In the genomic region with DNA sequence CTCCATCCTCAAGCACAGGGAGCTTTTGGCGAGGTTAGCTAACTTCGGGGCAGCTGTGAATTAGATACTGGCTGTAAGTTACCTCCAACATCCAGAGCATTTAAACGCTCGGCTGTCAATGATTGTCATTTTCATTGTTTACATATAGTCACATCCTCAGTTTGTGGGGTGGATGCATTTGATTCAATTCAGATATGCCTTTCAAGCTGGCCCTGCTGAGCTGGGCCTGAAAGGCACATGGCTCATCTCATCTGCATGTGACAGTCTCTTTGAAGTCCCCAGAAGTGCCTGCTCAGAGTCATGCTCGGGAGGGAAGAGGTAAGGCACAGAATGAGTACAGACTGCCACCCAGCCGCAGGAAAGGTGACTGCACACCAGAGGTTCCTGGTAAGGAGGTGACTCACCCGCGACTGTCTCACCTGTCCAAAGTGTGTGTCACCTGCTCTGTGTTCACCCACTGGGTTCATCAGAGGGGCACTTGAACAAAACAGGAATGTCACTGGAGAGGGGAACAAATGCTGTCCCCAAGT, we compare ENCODE assay signal across 8 cellular contexts.
A peak's percentile ranks its signal among the peaks of the same experiment; 100 is the strongest.
DNase-seq lines count a peak whose midpoint lies in the region; ATAC-seq lines count a peak whose summit lies in the region.
"Not testable (repeated sequence)": the region's sequence is repeated elsewhere in the genome, so short reads cannot be mapped to it uniquely, and the experiment has no call there.

No MANE protein-coding gene starts in this region.

- not testable (repeated sequence) for H3K36me3 ChIP-seq in trophoblast cell (ENCODE audit: control insufficient read depth in 1 of 2, insufficient read depth in 2 of 2, low read length in 2 of 2)

- peaks cover 21% of the 10 kb centered on the region for H3K36me3 Mint-ChIP-seq in T-helper 2 cell treated with Interferon-gamma antibody and Interleukin-4, amounts not matched to agents 5 μg/mL and 100 μg/mL, for 36 hours (ENCODE audit: low read depth)

- not testable (repeated sequence) for H4K91ac ChIP-seq in trophoblast cell (ENCODE audit: low read depth, low read length)

- not testable (repeated sequence) for H3K4me3 ChIP-seq in trophoblast cell (ENCODE audit: low read depth, low read length)

- H3K27me3 ChIP-seq in trophoblast cell (ENCODE audit: insufficient read depth, low read length): not testable (repeated sequence)

- DNase-seq in T-helper 2 cell treated with Interferon-gamma antibody and Interleukin-4, amounts not matched to agents 5 μg/mL and 100 μg/mL, for 36 hours (ENCODE audit: low spot score): peak; percentile 78
- DNase-seq in activated T-helper 1 cell treated with Interleukin-2 at 50 U/mL for 16 hours (ENCODE audit: low read depth) (peak; percentile 37), trophoblast cell (peak; percentile 72 to 78)
- DNase-seq in stimulated activated naive CD8-positive, alpha-beta T cell treated with anti-CD3 and anti-CD28 coated beads, Interleukin-15, amount 100 ng/mL, for 72 hours: peak; percentile 59 to 81

- not testable (repeated sequence) for H2BK120ac ChIP-seq in trophoblast cell (ENCODE audit: insufficient read depth, low read length, poor library complexity)

- WGBS in trophoblast cell (ENCODE audit: extremely low coverage, insufficient coverage, insufficient read length): no CpG with 5 or more reads among the region's 8 CpGs

- not testable (repeated sequence) for H3K4me2 ChIP-seq in trophoblast cell (ENCODE audit: low read length)

- not testable (repeated sequence) for H2BK12ac ChIP-seq in trophoblast cell (ENCODE audit: low read length)

- ATAC-seq in GM18517 (IDR thresholded peaks at IDR 0.05; ENCODE audit: unreplicated experiment) (peak; percentile 37), GM21786 (IDR thresholded peaks at IDR 0.05; ENCODE audit: unreplicated experiment) (peak; percentile 66), HG03378 (IDR thresholded peaks at IDR 0.05; ENCODE audit: unreplicated experiment) (peak; percentile 59), esophagus mucosa (peak; percentile 100)
- ATAC-seq in stimulated activated naive CD8-positive, alpha-beta T cell treated with anti-CD3 and anti-CD28 coated beads, Interleukin-15, amount 100 ng/mL, for 72 hours: peak; percentile 91

- H3K18ac ChIP-seq in trophoblast cell (ENCODE audit: low read length): not testable (repeated sequence)

- H3K9me3 Mint-ChIP-seq in T-helper 2 cell treated with Interferon-gamma antibody and Interleukin-4, amounts not matched to agents 5 μg/mL and 100 μg/mL, for 36 hours; stimulated activated naive CD8-positive, alpha-beta T cell treated with anti-CD3 and anti-CD28 coated beads, Interleukin-15, amount 100 ng/mL, for 72 hours: not testable (repeated sequence)

- H4K8ac ChIP-seq in trophoblast cell (ENCODE audit: low read depth, low read length): not testable (repeated sequence)

- not testable (repeated sequence) for H4K12ac ChIP-seq in trophoblast cell (ENCODE audit: low read depth, low read length)

- H3K4me1 Mint-ChIP-seq in T-helper 2 cell treated with Interferon-gamma antibody and Interleukin-4, amounts not matched to agents 5 μg/mL and 100 μg/mL, for 36 hours (ENCODE audit: low read depth): peaks cover 38% of the 10 kb centered on the region
- peaks cover 44% of the 10 kb centered on the region for H3K4me1 Mint-ChIP-seq in stimulated activated naive CD8-positive, alpha-beta T cell treated with anti-CD3 and anti-CD28 coated beads, Interleukin-15, amount 100 ng/mL, for 72 hours

- H3K9me3 ChIP-seq in trophoblast cell (ENCODE audit: insufficient read depth, low read depth, low read length): not testable (repeated sequence)

- H3K4me3 Mint-ChIP-seq in T-helper 2 cell treated with Interferon-gamma antibody and Interleukin-4, amounts not matched to agents 5 μg/mL and 100 μg/mL, for 36 hours; stimulated activated naive CD8-positive, alpha-beta T cell treated with anti-CD3 and anti-CD28 coated beads, Interleukin-15, amount 100 ng/mL, for 72 hours: not testable (repeated sequence)

- H2AK5ac ChIP-seq in trophoblast cell (ENCODE audit: low read length): not testable (repeated sequence)

- not testable (repeated sequence) for H3K23ac ChIP-seq in trophoblast cell (ENCODE audit: low read length)

- H3K27me3 Mint-ChIP-seq in T-helper 2 cell treated with Interferon-gamma antibody and Interleukin-4, amounts not matched to agents 5 μg/mL and 100 μg/mL, for 36 hours (ENCODE audit: low read depth); stimulated activated naive CD8-positive, alpha-beta T cell treated with anti-CD3 and anti-CD28 coated beads, Interleukin-15, amount 100 ng/mL, for 72 hours: not testable (repeated sequence)

- not testable (repeated sequence) for H3K9ac ChIP-seq in trophoblast cell (ENCODE audit: low read length)

- H3K14ac ChIP-seq in trophoblast cell (ENCODE audit: low read length): not testable (repeated sequence)

- H2BK5ac ChIP-seq in trophoblast cell (ENCODE audit: low read depth, low read length, poor library complexity): not testable (repeated sequence)

- H3K79me1 ChIP-seq in trophoblast cell (ENCODE audit: low read length): not testable (repeated sequence)

- H3K27ac ChIP-seq in trophoblast cell (ENCODE audit: low read depth, low read length): not testable (repeated sequence)

- peak overlapping the region; percentile 62 for H3K27ac Mint-ChIP-seq in T-helper 2 cell treated with Interferon-gamma antibody and Interleukin-4, amounts not matched to agents 5 μg/mL and 100 μg/mL, for 36 hours
- H3K27ac Mint-ChIP-seq in stimulated activated naive CD8-positive, alpha-beta T cell treated with anti-CD3 and anti-CD28 coated beads, Interleukin-15, amount 100 ng/mL, for 72 hours: not testable (repeated sequence)

- H2AFZ ChIP-seq in trophoblast cell (ENCODE audit: insufficient read depth, low read length, poor library complexity): not testable (repeated sequence)

- not testable (repeated sequence) for H3K4me1 ChIP-seq in trophoblast cell (ENCODE audit: control insufficient read depth in 1 of 2, insufficient read depth in 2 of 2, low read length in 2 of 2)

- not testable (repeated sequence) for H3K79me2 ChIP-seq in trophoblast cell (ENCODE audit: control insufficient read depth, insufficient read depth, low read length, poor library complexity)

- H3K4ac ChIP-seq in trophoblast cell (ENCODE audit: low read depth, low read length): not testable (repeated sequence)

Comparison
In these comparisons a context has a peak if more than half of its experiments do, and no peak if none do; other contexts are left out.
1. ATAC-seq: peak in every context shown above with its lines; median percentile 100 in esophagus mucosa; 91 in stimulated activated naive CD8-positive, alpha-beta T cell treated with anti-CD3 and anti-CD28 coated beads, Interleukin-15, amount 100 ng/mL, for 72 hours; 66 in GM21786; 59 in HG03378; 37 in GM18517.